9 cellular contexts compared by ENCODE assay signal in genomic region chr12:42426733-42427132, GRCh38.
DNase-seq lines count a peak whose midpoint lies in the region; ATAC-seq and TF ChIP-seq lines count a peak whose summit lies in the region.
"Had no signal": no experiment of that assay in that cellular context is flagged by ENCODE, and none has a peak within 500 bp of the region (broad histone marks: within the 10 kb centered on the region; RNA-seq: fewer than 3 reads in every experiment).

No MANE protein-coding gene starts in this region.

- no peaks in the 10 kb centered on the region for H3K9me3 Mint-ChIP-seq in T-helper 2 cell treated with Interferon-gamma antibody and Interleukin-4, amounts not matched to agents 5 μg/mL and 100 μg/mL, for 36 hours

- H3K4me1 Mint-ChIP-seq in T-helper 2 cell treated with Interferon-gamma antibody and Interleukin-4, amounts not matched to agents 5 μg/mL and 100 μg/mL, for 36 hours (ENCODE audit: low read depth), result peaks cover 5% of the 10 kb centered on the region

- TF ChIP-seq CTCF in IMR-90 (conservative IDR thresholded peaks at IDR 0.05; ENCODE audit: low read depth, low read length) (no peak), cardiac fibroblast (IDR thresholded peaks at IDR 0.05; ENCODE audit: low read depth, low read length) (no peak), psoas muscle (IDR thresholded peaks at IDR 0.05) (no peak)

- H3K4me3 ChIP-seq in IMR-90 (ENCODE audit: insufficient read depth, low read depth, low read length) (no peak overlapping the region), cardiac fibroblast (replicated peaks in 1 of 2; ENCODE audit: low read depth in 2 of 2, low read length in 2 of 2) (no peak overlapping the region), mesenchymal stem cell (ENCODE audit: insufficient read depth in 1 of 2, low read depth in 1 of 2, low read length in 2 of 2) (no peak overlapping the region), psoas muscle (no peak overlapping the region)

- intact Hi-C loops in IMR-90 (cut with micrococcal nuclease) (no loop called here), psoas muscle (cut with DNase I) (no loop called here)

- DNase-seq in T-helper 2 cell treated with Interferon-gamma antibody and Interleukin-4, amounts not matched to agents 5 μg/mL and 100 μg/mL, for 36 hours (ENCODE audit: low spot score), result peak; percentile 9
- DNase-seq in T-helper 2 cell (no peak), IMR-90 (peak; percentile 72), cardiac fibroblast (ENCODE audit: low read depth in 2 of 2) (peak; percentile 72 to 90), mesenchymal stem cell (peak; percentile 70), NCI-H1436 treated with DMSO at 0.1 percent for 48 hours (lab: John Stamatoyannopoulos, UW) (no peak), psoas muscle (no peak)
- DNase-seq: NCI-H1694 treated with DMSO at 0.1 percent for 48 hours had no signal

- H3K23ac ChIP-seq in IMR-90 (ENCODE audit: low read depth, low read length), result no peak overlapping the region
- no peak overlapping the region for H3K23ac ChIP-seq in mesenchymal stem cell (ENCODE audit: low read length in 2 of 2)

- TF ChIP-seq POLR2A in IMR-90 (IDR thresholded peaks at IDR 0.05; ENCODE audit: low read depth, low read length), result no peak

- H3K27me3 ChIP-seq in IMR-90 (ENCODE audit: control insufficient read depth, insufficient read depth, low read length), result no peaks in the 10 kb centered on the region
- no peaks in the 10 kb centered on the region for H3K27me3 ChIP-seq in mesenchymal stem cell (ENCODE audit: control insufficient read depth in 1 of 2, insufficient read depth in 1 of 2, low read length in 2 of 2)
- no peaks in the 10 kb centered on the region for H3K27me3 ChIP-seq in psoas muscle (ENCODE audit: insufficient read depth in 3 of 3, low read length in 2 of 3)

- no TSS peak for BruUV-seq in IMR-90 (replicated peaks; lab: Mats Ljungman, UMichigan)

- H2BK20ac ChIP-seq in IMR-90 (ENCODE audit: low read depth, low read length), result no peak overlapping the region

- H3K9me3 ChIP-seq in IMR-90 (ENCODE audit: control insufficient read depth, insufficient read depth, low read length) (no peaks in the 10 kb centered on the region), mesenchymal stem cell (ENCODE audit: control insufficient read depth, low read length) (no peaks in the 10 kb centered on the region), psoas muscle (no peaks in the 10 kb centered on the region)

- H3K36me3 ChIP-seq in IMR-90 (ENCODE audit: control insufficient read depth, insufficient read depth, low read length) (peaks cover 3% of the 10 kb centered on the region; the same call in 1 of the 2 replicates), mesenchymal stem cell (ENCODE audit: control insufficient read depth in 1 of 2, insufficient read depth in 2 of 2, low read depth in 1 of 2, low read length in 2 of 2) (peaks cover under 1 to 14% of the 10 kb centered on the region in 2 experiments), psoas muscle (ENCODE audit: insufficient read depth in 1 of 2, low read depth in 1 of 2) (no peaks in the 10 kb centered on the region)

- H3K9me1 ChIP-seq in IMR-90 (ENCODE audit: insufficient read depth, low read length), result no peaks in the 10 kb centered on the region; the same call in 1 of the 2 replicates

- no peak overlapping the region for H4K5ac ChIP-seq in IMR-90 (ENCODE audit: low read depth, low read length)

- CTCF ChIA-PET in IMR-90 (lab: Yijun Ruan, JAX), result no interaction called here

- H2BK120ac ChIP-seq in IMR-90 (ENCODE audit: low read depth, low read length) (no peak overlapping the region), mesenchymal stem cell (ENCODE audit: low read depth, low read length) (no peak overlapping the region)

- 80% methylated on average over 1 of the region's 6 CpGs; no CpG with 5 or more reads in 1 of the 2 experiments for WGBS in IMR-90 (ENCODE audit: extremely low coverage in 2 of 2, insufficient read length in 1 of 2), 2 experiments
- WGBS in mesenchymal stem cell, result 14% methylated on average over 5 of the region's 6 CpGs
- WGBS in psoas muscle, 3 donors, result 81 to 87% (median 83%) methylated on average over 6 of the region's 6 CpGs

- no peak overlapping the region for H2AK9ac ChIP-seq in IMR-90 (replicated peaks; ENCODE audit: low read depth, low read length, poor library complexity)

- no peaks in the 10 kb centered on the region for H3K27me3 Mint-ChIP-seq in T-helper 2 cell treated with Interferon-gamma antibody and Interleukin-4, amounts not matched to agents 5 μg/mL and 100 μg/mL, for 36 hours (ENCODE audit: low read depth)

- H3K56ac ChIP-seq in IMR-90 (ENCODE audit: extremely low read depth, insufficient read depth, low read length), result no peak overlapping the region

- no peak overlapping the region for H2AFZ ChIP-seq in IMR-90 (replicated peaks; ENCODE audit: low read length, poor library complexity)
- no peak overlapping the region for H2AFZ ChIP-seq in mesenchymal stem cell (ENCODE audit: low read depth, low read length)

- H3K4me2 ChIP-seq in IMR-90 (ENCODE audit: low read depth, low read length) (no peak overlapping the region), mesenchymal stem cell (ENCODE audit: low read length, poor library complexity, severe bottlenecking) (no peak overlapping the region)

- no peak overlapping the region for H3K27ac Mint-ChIP-seq in T-helper 2 cell treated with Interferon-gamma antibody and Interleukin-4, amounts not matched to agents 5 μg/mL and 100 μg/mL, for 36 hours

- no peak overlapping the region for H2BK12ac ChIP-seq in mesenchymal stem cell (ENCODE audit: low read length in 2 of 2)

- POLR2A ChIA-PET in IMR-90 (lab: Charles Lee; ENCODE audit: unreplicated experiment), result interaction anchor here (0.5 kb wide), 1 partner anchor 528 kb away, joined by 3 read pairs; no protein-coding TSS in a partner anchor

- H4K8ac ChIP-seq in IMR-90 (ENCODE audit: low read depth in 2 of 2, low read length in 2 of 2) (no peak overlapping the region), mesenchymal stem cell (ENCODE audit: low read length) (no peak overlapping the region)

- in situ Hi-C loops in IMR-90 (cut with MboI; ENCODE audit: low sequenced_read_pairs), result no loop called here

- H4K91ac ChIP-seq in IMR-90 (ENCODE audit: insufficient read depth, low read depth, low read length) (no peak overlapping the region), mesenchymal stem cell (ENCODE audit: low read length) (no peak overlapping the region)

- no peak for TF ChIP-seq RAD21 in IMR-90 (IDR thresholded peaks at IDR 0.05; ENCODE audit: low read length)

- H3K14ac ChIP-seq in IMR-90 (replicated peaks; ENCODE audit: low read depth, low read length) (no peak overlapping the region), mesenchymal stem cell (ENCODE audit: low read length in 2 of 2) (no peak overlapping the region)

- H2AK5ac ChIP-seq in IMR-90 (ENCODE audit: low read depth, low read length) (no peak overlapping the region), mesenchymal stem cell (ENCODE audit: low read length, severe bottlenecking) (no peak overlapping the region)

- no peaks in the 10 kb centered on the region for H4K20me1 ChIP-seq in IMR-90 (ENCODE audit: insufficient read depth, low read length)

- no peak overlapping the region for H2BK5ac ChIP-seq in IMR-90 (ENCODE audit: low read depth, low read length, poor library complexity, severe bottlenecking)
- H2BK5ac ChIP-seq in mesenchymal stem cell (ENCODE audit: low read depth, low read length, poor library complexity, severe bottlenecking), result no peak overlapping the region

- peaks cover 16% of the 10 kb centered on the region for H3K36me3 Mint-ChIP-seq in T-helper 2 cell treated with Interferon-gamma antibody and Interleukin-4, amounts not matched to agents 5 μg/mL and 100 μg/mL, for 36 hours (ENCODE audit: low read depth)

- H3K9ac ChIP-seq in IMR-90 (ENCODE audit: low read depth, low read length), result no peak overlapping the region
- no peak overlapping the region for H3K9ac ChIP-seq in mesenchymal stem cell (ENCODE audit: low read length)

- ATAC-seq in IMR-90 (ENCODE audit: low read depth) (no peak; the same call in 1 of the 2 replicates), GM21360 (IDR thresholded peaks at IDR 0.05; ENCODE audit: unreplicated experiment) (no peak), psoas muscle (no peak)

- H3K4me1 ChIP-seq in IMR-90 (ENCODE audit: control insufficient read depth, insufficient read depth, low read length) (peaks cover 2% of the 10 kb centered on the region), mesenchymal stem cell (ENCODE audit: control insufficient read depth, insufficient read depth, low read depth, low read length) (no peaks in the 10 kb centered on the region), psoas muscle (peaks cover 17% of the 10 kb centered on the region)

- no peak overlapping the region for H2BK15ac ChIP-seq in IMR-90 (ENCODE audit: low read depth, low read length)
- H2BK15ac ChIP-seq in mesenchymal stem cell (ENCODE audit: low read depth, poor library complexity, severe bottlenecking), result no peak overlapping the region

- H3K4me3 Mint-ChIP-seq in T-helper 2 cell treated with Interferon-gamma antibody and Interleukin-4, amounts not matched to agents 5 μg/mL and 100 μg/mL, for 36 hours, result no peak overlapping the region

- peaks cover 6 to 21% of the 10 kb centered on the region in 2 experiments; a peak in 3 of 4 replicates for H3K79me1 ChIP-seq in IMR-90 (ENCODE audit: low read depth in 1 of 2, low read length in 2 of 2)
- peaks cover 14% of the 10 kb centered on the region for H3K79me1 ChIP-seq in mesenchymal stem cell (replicated peaks; ENCODE audit: low read length, poor library complexity, severe bottlenecking)

- no peak overlapping the region for H3K4ac ChIP-seq in IMR-90 (ENCODE audit: low read depth, low read length)
- H3K4ac ChIP-seq in mesenchymal stem cell (ENCODE audit: low read depth in 1 of 2, low read length in 2 of 2), result no peak overlapping the region

- dilution Hi-C loops in IMR-90 (cut with HindIII; ENCODE audit: low sequenced_read_pairs, unreplicated experiment), result no loop called here

- H3K18ac ChIP-seq in IMR-90 (ENCODE audit: low read depth, low read length) (no peak overlapping the region), mesenchymal stem cell (ENCODE audit: low read depth in 1 of 2, low read length in 2 of 2) (no peak overlapping the region)

- H3K27ac ChIP-seq in IMR-90 (ENCODE audit: insufficient read depth, low read length), result no peak overlapping the region
- peak overlapping the region; percentile 79 for H3K27ac ChIP-seq in mesenchymal stem cell (ENCODE audit: low read length, poor library complexity, severe bottlenecking)
- no peak overlapping the region for H3K27ac ChIP-seq in psoas muscle

TF ChIP-seq in IMR-90, 13 proteins besides CTCF, POLR2A, EP300 and RAD21:
- TF ChIP-seq CEBPB (IDR thresholded peaks at IDR 0.05; ENCODE audit: low read depth, low read length) (no peak), NFE2L2 (IDR thresholded peaks at IDR 0.05; ENCODE audit: low read depth, low read length) (0 out of 2 replicates have a peak, but pooled peaks have one; percentile 25)

Comparison
In these comparisons a context has a peak if more than half of its experiments do, and no peak if none do; other contexts are left out.
1. DNase-seq: peak in T-helper 2 cell treated with Interferon-gamma antibody and Interleukin-4, amounts not matched to agents 5 μg/mL and 100 μg/mL, for 36 hours (single experiment), IMR-90 (single experiment), cardiac fibroblast (2 of 2) and mesenchymal stem cell (single experiment); none in T-helper 2 cell (0 of 5), NCI-H1436 treated with DMSO at 0.1 percent for 48 hours (single experiment) and psoas muscle (0 of 2).